Comparison of ENCODE assay signal across 19 cellular contexts in the genomic region with DNA sequence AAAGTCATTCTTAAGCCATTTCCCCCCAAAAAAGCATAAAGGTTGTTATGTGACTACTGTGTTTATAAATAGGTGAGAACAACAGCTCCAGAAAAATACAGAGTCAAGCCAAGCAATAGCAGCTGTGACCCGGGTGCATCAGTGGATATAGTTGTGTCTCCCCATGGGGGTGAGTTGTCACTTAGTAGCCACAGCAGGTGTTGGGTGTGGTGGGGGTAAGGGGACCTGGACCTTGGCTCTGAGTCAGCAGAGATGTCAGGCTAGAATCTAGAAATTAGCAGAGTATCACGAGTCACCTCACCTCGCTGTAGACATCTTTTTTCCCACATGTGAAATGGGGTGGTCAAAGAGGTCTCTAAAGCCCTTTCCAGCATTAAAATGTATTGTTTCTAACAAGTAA.
"Had no signal": no experiment of that assay in that cellular context is flagged by ENCODE, and none has a peak within 500 bp of the region (broad histone marks: within the 10 kb centered on the region; RNA-seq: fewer than 3 reads in every experiment).

No MANE protein-coding gene starts in this region.

- H3K9me3 Mint-ChIP-seq: activated T-helper 2 cell treated with anti-CD3 and anti-CD28 coated beads, Interferon-gamma antibody, Interleukin-2, Interleukin-4, amounts not matched to agents 10 μg/mL and 5 μg/mL and 100 μg/mL, durations not matched to agents 14 hours and 24 hours and 36 hours; natural killer cell; stimulated activated naive CD8-positive, alpha-beta T cell treated with anti-CD3 and anti-CD28 coated beads, Interleukin-15, Interleukin-2, amounts not matched to agents 100 ng/mL and 50 ng/mL, for 24 hours had no signal

- H3K27me3 Mint-ChIP-seq: stimulated activated naive CD8-positive, alpha-beta T cell treated with anti-CD3 and anti-CD28 coated beads, Interleukin-15, Interleukin-2, amounts not matched to agents 100 ng/mL and 50 ng/mL, for 24 hours had no signal

- H3K27ac ChIP-seq: adrenal gland, body of pancreas, colonic mucosa, neutrophil, upper lobe of left lung had no signal

- H3K27ac Mint-ChIP-seq: activated T-helper 2 cell treated with anti-CD3 and anti-CD28 coated beads, Interferon-gamma antibody, Interleukin-2, Interleukin-4, amounts not matched to agents 10 μg/mL and 5 μg/mL and 100 μg/mL, durations not matched to agents 14 hours and 24 hours and 36 hours; natural killer cell; stimulated activated naive CD8-positive, alpha-beta T cell treated with anti-CD3 and anti-CD28 coated beads, Interleukin-15, Interleukin-2, amounts not matched to agents 100 ng/mL and 50 ng/mL, for 24 hours had no signal

- H3K4me1 ChIP-seq: adrenal gland, body of pancreas, colonic mucosa, upper lobe of left lung had no signal

- H3K27me3 ChIP-seq: adrenal gland, body of pancreas, colonic mucosa, neutrophil, upper lobe of left lung had no signal

- H3K4me3 Mint-ChIP-seq: natural killer cell; stimulated activated naive CD8-positive, alpha-beta T cell treated with anti-CD3 and anti-CD28 coated beads, Interleukin-15, Interleukin-2, amounts not matched to agents 100 ng/mL and 50 ng/mL, for 24 hours had no signal

- ATAC-seq: body of pancreas, natural killer cell had no signal

- H3K36me3 ChIP-seq: colonic mucosa had no signal

- H3K4me1 Mint-ChIP-seq: natural killer cell had no signal

- H3K9me3 ChIP-seq: adrenal gland, body of pancreas, colonic mucosa, neutrophil, upper lobe of left lung had no signal

- FAIRE-seq: endometrium, islet of Langerhans had no signal

- DNase-seq: activated CD4-positive, alpha-beta T cell treated with anti-CD3 and anti-CD28 coated beads for 1 hour; activated CD4-positive, alpha-beta T cell treated with anti-CD3 and anti-CD28 coated beads, Interleukin-2, amount 50 U/mL, for 48 hours; activated naive CD4-positive, alpha-beta T cell treated with anti-CD3 and anti-CD28 coated beads, Interleukin-2, amount 50 U/mL, for 16 hours; body of pancreas; caudate nucleus; colonic mucosa; natural killer cell; retina; small intestine; T-helper 1 cell; T1000; upper lobe of left lung had no signal

- H3K4me3 ChIP-seq: adrenal gland, body of pancreas, colonic mucosa, lung, upper lobe of left lung had no signal
